21 cellular contexts compared by ENCODE assay signal in the genomic region with DNA sequence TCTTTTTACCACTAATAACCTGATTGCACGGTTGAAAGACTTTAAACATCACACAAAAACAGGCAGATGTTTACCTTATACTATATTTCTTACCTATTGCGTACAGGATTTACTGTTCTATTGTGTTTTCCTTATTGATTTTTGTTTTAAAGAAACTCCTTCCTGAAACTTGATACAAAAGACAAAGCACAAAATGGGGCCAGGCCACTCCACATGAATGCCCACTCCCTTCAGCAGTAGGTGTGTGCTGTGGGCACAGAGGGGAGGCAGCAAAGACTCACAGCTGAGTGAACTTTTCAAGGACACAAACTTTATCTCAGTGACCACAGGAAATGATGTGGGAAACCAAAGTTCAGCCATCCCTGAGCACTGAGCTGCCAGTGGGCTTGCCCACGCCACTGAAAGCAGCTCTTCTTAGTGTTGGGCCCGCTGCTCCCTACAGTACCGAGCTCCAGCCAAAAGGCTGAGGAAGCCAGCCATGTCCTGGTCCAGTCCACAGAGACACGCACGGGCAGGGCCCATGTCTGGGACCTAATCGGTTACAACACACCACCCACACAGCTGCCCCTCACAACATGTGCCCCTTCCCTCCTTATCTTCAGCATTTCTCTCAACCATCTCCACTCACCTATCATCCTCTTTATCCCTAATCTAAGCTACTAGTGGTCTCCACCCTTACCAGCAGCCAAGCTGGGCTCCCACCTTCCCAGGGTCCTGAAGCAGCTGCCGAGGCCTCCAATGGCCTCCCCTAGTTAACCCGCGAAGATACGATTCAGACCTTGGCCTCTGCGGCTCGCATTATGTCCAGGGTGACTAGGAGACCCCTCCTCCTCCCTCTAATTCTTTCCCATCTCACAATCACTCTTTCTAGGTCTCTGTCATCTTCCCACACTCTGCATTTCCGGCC. TPM values are rescaled to one million over a fixed set of nuclear protein-coding genes. Genes with fewer than 3 reads are reported as not detected.
DNase-seq lines count a peak whose midpoint lies in the region; ATAC-seq, FAIRE-seq and TF ChIP-seq lines count a peak whose summit lies in the region.
"Had no signal": no experiment of that assay in that cellular context is flagged by ENCODE, and none has a peak within 500 bp of the region (broad histone marks: within the 10 kb centered on the region; RNA-seq: fewer than 3 reads in every experiment).

No MANE protein-coding gene starts in this region.

- TF ChIP-seq POLR2A in K562 (conservative IDR thresholded peaks at IDR 0.05), result no peak
- TF ChIP-seq POLR2A in esophagus squamous epithelium (IDR thresholded peaks at IDR 0.05), result no peak

- H3K4me1 ChIP-seq in K562 (replicated peaks in 1 of 2; ENCODE audit: control insufficient read depth in 2 of 2, insufficient read depth in 2 of 2, low read length in 2 of 2) (peaks cover 18 to 28% of the 10 kb centered on the region in 2 experiments), neuronal stem cell (ENCODE audit: control insufficient read depth in 2 of 2, insufficient read depth in 1 of 2, low read depth in 1 of 2, low read length in 2 of 2) (peaks cover 0 to 1% of the 10 kb centered on the region in 2 donors), esophagus squamous epithelium (no peaks in the 10 kb centered on the region)
- H3K4me1 ChIP-seq: left lung, spleen, upper lobe of right lung had no signal

- DNase-seq in DMS153 treated with DMSO at 0.1 percent for 48 hours (lab: John Stamatoyannopoulos, UW; ENCODE audit: unreplicated experiment) (peak; percentile 35), NCI-H2107 (lab: John Stamatoyannopoulos, UW) (peak; percentile 47), K562 (ENCODE audit: extremely low read depth in 1 of 4, low spot score in 3 of 4) (no peak), neuronal stem cell (ENCODE audit: low spot score) (no peak), esophagus squamous epithelium (lab: John Stamatoyannopoulos, UW) (no peak)
- DNase-seq: activated CD8-positive, alpha-beta memory T cell treated with anti-CD3 and anti-CD28 coated beads, Interleukin-2, amount 50 U/mL, for 48 hours; activated effector memory CD4-positive, alpha-beta T cell treated with anti-CD3 and anti-CD28 coated beads, Interleukin-2, amount 50 U/mL, for 16 hours; CD8-positive, alpha-beta T cell; cortex of kidney; heart left ventricle; HFFc6; left lung; MG63; NCI-H1694 treated with DMSO at 0.1 percent for 48 hours; NCI-H524 treated with DMSO at 0.1 percent for 48 hours; Right ventricle myocardium superior; spleen; stimulated activated CD4-positive, alpha-beta T cell treated with anti-CD3 and anti-CD28 coated beads, Interleukin-4, amount 100 ng/mL, for 4 hours; upper lobe of right lung had no signal

- H3K79me1 ChIP-seq in neuronal stem cell (ENCODE audit: low read depth, low read length), result no peaks in the 10 kb centered on the region

- no peak overlapping the region for H3K4me3 ChIP-seq in K562
- no peak overlapping the region for H3K4me3 ChIP-seq in neuronal stem cell (ENCODE audit: low read length in 2 of 2)
- H3K4me3 ChIP-seq in esophagus squamous epithelium, result no peak overlapping the region
- H3K4me3 ChIP-seq: heart left ventricle, left lung, MG63, spleen, upper lobe of right lung had no signal

- H3K36me3 ChIP-seq in K562 (ENCODE audit: control insufficient read depth, insufficient read depth, low read length) (peaks cover 55% of the 10 kb centered on the region), neuronal stem cell (replicated peaks in 1 of 2; ENCODE audit: control insufficient read depth in 2 of 2, insufficient read depth in 2 of 2, low read length in 2 of 2) (no peaks in the 10 kb centered on the region), esophagus squamous epithelium (no peaks in the 10 kb centered on the region)
- H3K36me3 ChIP-seq: left lung, MG63, spleen, upper lobe of right lung had no signal

- peaks cover 49% of the 10 kb centered on the region for H3K79me2 ChIP-seq in K562 (ENCODE audit: control insufficient read depth, insufficient read depth, low read length)

- no peak overlapping the region for H3K14ac ChIP-seq in neuronal stem cell (ENCODE audit: low read length)

- H2AFZ ChIP-seq in K562 (ENCODE audit: low read depth, low read length), result no peak overlapping the region
- H2AFZ ChIP-seq in neuronal stem cell (ENCODE audit: low read length), result no peak overlapping the region

- H3K27ac ChIP-seq in K562 (ENCODE audit: extremely low read depth, low read depth, low read length) (no peak overlapping the region; the same call in 2 of the 3 replicates), neuronal stem cell (replicated peaks; ENCODE audit: low read length) (no peak overlapping the region), esophagus squamous epithelium (no peak overlapping the region)
- H3K27ac ChIP-seq: heart left ventricle, left lung, spleen, upper lobe of right lung had no signal

- H3K9ac ChIP-seq in K562 (ENCODE audit: insufficient read depth in 1 of 2, low read depth in 2 of 2, low read length in 2 of 2) (peak overlapping the region in 1 of 2 experiments; percentile 37; a peak in 2 of 4 replicates), neuronal stem cell (ENCODE audit: low read depth, low read length, poor library complexity) (peak overlapping the region; percentile 0)

- no peak for TF ChIP-seq EP300 in K562 (IDR thresholded peaks at IDR 0.05; ENCODE audit: low read length)

- ATAC-seq in K562 (no peak), HG02798 (IDR thresholded peaks at IDR 0.05; ENCODE audit: poor library complexity, unreplicated experiment) (no peak), GM21529 (IDR thresholded peaks at IDR 0.05; ENCODE audit: unreplicated experiment) (no peak)
- ATAC-seq: CD8-positive, alpha-beta T cell; heart left ventricle; left lung; upper lobe of right lung had no signal

- intact Hi-C loops in K562 (cut with micrococcal nuclease), result no loop called here
- intact Hi-C loops in esophagus squamous epithelium (cut with DNase I), result no loop called here

- H3K4me2 ChIP-seq in K562 (ENCODE audit: insufficient read depth, low read length) (no peak overlapping the region), neuronal stem cell (ENCODE audit: insufficient read depth, low read length, poor library complexity, severe bottlenecking) (no peak overlapping the region)

- peak overlapping the region; percentile 70 for H3K18ac ChIP-seq in neuronal stem cell (ENCODE audit: low read length)

- in situ Hi-C loops in K562 (cut with MboI), result no loop called here

- H3K4ac ChIP-seq in neuronal stem cell (ENCODE audit: low read length), result no peak overlapping the region

- no peaks in the 10 kb centered on the region for H3K9me1 ChIP-seq in K562 (ENCODE audit: control insufficient read depth, insufficient read depth, low read length)

- TF ChIP-seq RAD21 in K562 (CRISPR knock-in tag; conservative IDR thresholded peaks at IDR 0.05 in 1 of 2, IDR thresholded peaks at IDR 0.05 in 1 of 2), result no peak

- H3K27me3 ChIP-seq in K562 (ENCODE audit: control insufficient read depth in 2 of 2, insufficient read depth in 2 of 2, low read length in 2 of 2) (no peaks in the 10 kb centered on the region), neuronal stem cell (ENCODE audit: control insufficient read depth in 3 of 3, insufficient read depth in 3 of 3, low read depth in 1 of 3, low read length in 3 of 3) (no peaks in the 10 kb centered on the region), esophagus squamous epithelium (no peaks in the 10 kb centered on the region)
- H3K27me3 ChIP-seq: heart left ventricle, left lung, MG63, upper lobe of right lung had no signal

- POLR2A ChIA-PET in K562 (lab: Yijun Ruan, JAX), result interaction anchor here (1.1 to 2.3 kb wide), 2 partner anchors 9 to 10 kb away, joined by 3 to 13 read pairs; no protein-coding TSS in a partner anchor

- 91% methylated on average over 14 of the region's 15 CpGs for WGBS in K562 (ENCODE audit: insufficient coverage, low coverage, missing lambda C conversion rate)
- no CpG with 5 or more reads among the region's 15 CpGs for WGBS in neuronal stem cell (ENCODE audit: extremely low coverage in 2 of 2, insufficient read length in 2 of 2, insufficient replicate concordance in 1 of 2), 2 donors
- WGBS in esophagus squamous epithelium, 2 donors, result 90 to 94% methylated on average over 15 of the region's 15 CpGs

- no peaks in the 10 kb centered on the region for H4K20me1 ChIP-seq in K562 (replicated peaks; ENCODE audit: control insufficient read depth, insufficient read depth, low read length)

- no peak overlapping the region for H2BK15ac ChIP-seq in neuronal stem cell (ENCODE audit: low read length)

- no peak overlapping the region for H2BK120ac ChIP-seq in neuronal stem cell (ENCODE audit: low read depth, low read length)

- no peak overlapping the region for H4K8ac ChIP-seq in neuronal stem cell (ENCODE audit: low read depth, low read length)

- H4K91ac ChIP-seq in neuronal stem cell (ENCODE audit: low read depth, low read length, poor library complexity), result no peak overlapping the region

- H2AK5ac ChIP-seq in neuronal stem cell (ENCODE audit: low read depth, low read length), result no peak overlapping the region

- CTCF ChIA-PET in K562 (lab: Yijun Ruan, JAX; ENCODE audit: low intra/inter-chr PET ratio), result no interaction called here

- H3K23ac ChIP-seq in neuronal stem cell (ENCODE audit: low read depth, low read length, poor library complexity), result peak overlapping the region; percentile 10

- no TSS peak for BruUV-seq in K562 (replicated peaks; lab: Mats Ljungman, UMichigan)

- H3K9me3 ChIP-seq in K562 (replicated peaks; ENCODE audit: control insufficient read depth, insufficient read depth, low read depth, low read length) (no peaks in the 10 kb centered on the region; the same call in 1 of the 2 replicates), neuronal stem cell (replicated peaks in 1 of 2; ENCODE audit: control insufficient read depth in 2 of 2, insufficient read depth in 1 of 2, low read depth in 1 of 2, low read length in 2 of 2) (no peaks in the 10 kb centered on the region), esophagus squamous epithelium (no peaks in the 10 kb centered on the region)
- H3K9me3 ChIP-seq: heart left ventricle, left lung, MG63, spleen, upper lobe of right lung had no signal

- FAIRE-seq in K562 (lab: Jason Lieb, UNC), result peak; percentile 56

- no peak for TF ChIP-seq CTCF in K562 (IDR thresholded peaks at IDR 0.05 in 2 of 3, conservative IDR thresholded peaks at IDR 0.05 in 1 of 3; ENCODE audit: insufficient read depth in 2 of 3, low read depth in 1 of 3, low read length in 3 of 3)
- TF ChIP-seq CTCF in esophagus squamous epithelium (IDR thresholded peaks at IDR 0.05), result no peak

- no peak overlapping the region for H2BK12ac ChIP-seq in neuronal stem cell (ENCODE audit: low read length)

- H2BK5ac ChIP-seq in neuronal stem cell (ENCODE audit: low read length), result no peak overlapping the region

RNA-seq across cellular contexts. Expression of a gene that starts 39.5 kb away (rescaled TPM):
- 82.8 and 92.7 TPM in 2 replicates for total RNA-seq in K562 (2011; cell fraction: chromatin; rRNA removed; ENCODE audit: low replicate concordance)
- 45.1 and 54.2 TPM in 2 replicates for total RNA-seq in K562 (2011; cell fraction: nucleolus; rRNA removed)
- total RNA-seq in K562 (2011; cell fraction: nucleoplasm; rRNA removed), result 55.9 and 62.3 TPM in 2 replicates
- total RNA-seq in K562 (2014; rRNA removed) (8.0 and 14.3 TPM in 2 replicates), K562 (2014; rRNA removed; fragmentation: Illumina TruSeq; extraction: Trizol) (8.3 and 8.5 TPM in 2 replicates), K562 (2015; rRNA removed; fragmentation: Illumina TruSeq; extraction: Trizol) (10.6 and 11.7 TPM in 2 replicates), K562 (2021) (16.5 and 20.4 TPM in 2 replicates), esophagus squamous epithelium (1 to 10 TPM in 3 of 4 donors, under 1 TPM in 1; 0.99 to 3.6 (median 2.6) TPM)
- polyA plus RNA-seq in K562 (2011; rRNA removed) (12.5 and 13.3 TPM in 2 replicates), K562 (2014; fragmentation: Illumina TruSeq; extraction: Trizol) (11.1 and 11.5 TPM in 2 replicates), K562 (2014; fragmentation: Nextera tagmentation; extraction: Ambion mirVana) (1 to 10 TPM; 1.1 to 1.4 TPM), K562 (2014; rRNA removed) (7.2 and 11.6 TPM in 2 replicates)
- polyA plus RNA-seq in K562 (2011; cell fraction: cytosol; rRNA removed), result 6.8 and 7.9 TPM in 2 replicates
- 27.2 and 32.0 TPM in 2 replicates for polyA plus RNA-seq in K562 (2011; cell fraction: nucleus; rRNA removed)
- polyA plus RNA-seq in K562 (2012), result 13.5 and 17.6 TPM in 2 replicates
- polyA minus RNA-seq in K562 (2011; rRNA and poly(A)+ RNA removed), result 20.5 and 32.2 TPM in 2 replicates
- polyA minus RNA-seq in K562 (2011; cell fraction: cytosol; rRNA and poly(A)+ RNA removed), result 11.3 and 13.2 TPM in 2 replicates
- 30.6 and 44.5 TPM in 2 replicates for polyA minus RNA-seq in K562 (2011; cell fraction: nucleus; rRNA and poly(A)+ RNA removed)
- 4.0 TPM for polyA plus RNA-seq in neuronal stem cell (2013, experiment 1 of 2)
- polyA plus RNA-seq in neuronal stem cell (2013, experiment 2 of 2), result 4.3 TPM

RNA-seq across cellular contexts. Expression of a gene that starts 40.4 kb away (rescaled TPM):
- total RNA-seq in K562 (2011; cell fraction: chromatin; rRNA removed; ENCODE audit: low replicate concordance), result 24.6 and 59.2 TPM in 2 replicates
- 15.5 and 17.4 TPM in 2 replicates for total RNA-seq in K562 (2011; cell fraction: nucleolus; rRNA removed)
- 27.4 and 33.8 TPM in 2 replicates for total RNA-seq in K562 (2011; cell fraction: nucleoplasm; rRNA removed)
- total RNA-seq in K562 (2014; rRNA removed) (7.3 and 8.1 TPM in 2 replicates), K562 (2014; rRNA removed; fragmentation: Illumina TruSeq; extraction: Trizol) (16.6 and 18.7 TPM in 2 replicates), K562 (2015; rRNA removed; fragmentation: Illumina TruSeq; extraction: Trizol) (11.8 and 12.3 TPM in 2 replicates), K562 (2021) (19.2 and 19.6 TPM in 2 replicates), esophagus squamous epithelium (10 to 100 TPM; 10.7 to 21.2 (median 14.4) TPM)
- polyA plus RNA-seq in K562 (2011; rRNA removed) (9.9 and 17.2 TPM in 2 replicates), K562 (2014; fragmentation: Illumina TruSeq; extraction: Trizol) (9.3 and 11.2 TPM in 2 replicates), K562 (2014; fragmentation: Nextera tagmentation; extraction: Ambion mirVana) (10 to 100 TPM; 16.3 to 19.1 TPM), K562 (2014; rRNA removed) (7.4 and 8.2 TPM in 2 replicates)
- polyA plus RNA-seq in K562 (2011; cell fraction: cytosol; rRNA removed), result 2.0 and 6.6 TPM in 2 replicates
- 7.9 and 8.6 TPM in 2 replicates for polyA plus RNA-seq in K562 (2011; cell fraction: nucleus; rRNA removed)
- 6.5 and 12.9 TPM in 2 replicates for polyA plus RNA-seq in K562 (2012)
- 22.2 and 25.3 TPM in 2 replicates for polyA minus RNA-seq in K562 (2011; rRNA and poly(A)+ RNA removed)
- 7.9 and 8.8 TPM in 2 replicates for polyA minus RNA-seq in K562 (2011; cell fraction: cytosol; rRNA and poly(A)+ RNA removed)
- polyA minus RNA-seq in K562 (2011; cell fraction: nucleus; rRNA and poly(A)+ RNA removed), result 12.7 and 22.5 TPM in 2 replicates
- polyA plus RNA-seq in neuronal stem cell (2013, experiment 1 of 2), result 11.8 TPM
- polyA plus RNA-seq in neuronal stem cell (2013, experiment 2 of 2), result 12.4 TPM

RNA-seq across cellular contexts. Expression of a gene that starts 52.7 kb away (rescaled TPM):
- 5.7 and 21.4 TPM in 2 replicates for total RNA-seq in K562 (2011; cell fraction: chromatin; rRNA removed; ENCODE audit: low replicate concordance)
- total RNA-seq in K562 (2011; cell fraction: nucleolus; rRNA removed), result 4.5 and 7.4 TPM in 2 replicates
- 11.3 and 17.3 TPM in 2 replicates for total RNA-seq in K562 (2011; cell fraction: nucleoplasm; rRNA removed)
- total RNA-seq in K562 (2014; rRNA removed) (5.7 TPM in 2 replicates), K562 (2014; rRNA removed; fragmentation: Illumina TruSeq; extraction: Trizol) (8.6 and 9.4 TPM in 2 replicates), K562 (2015; rRNA removed; fragmentation: Illumina TruSeq; extraction: Trizol) (8.1 and 8.5 TPM in 2 replicates), K562 (2021) (6.0 and 6.1 TPM in 2 replicates), esophagus squamous epithelium (10 to 100 TPM in 1 of 4 donors, 1 to 10 TPM in 3; 6.3 to 11.8 (median 8.5) TPM)
- polyA plus RNA-seq in K562 (2011; rRNA removed) (8.9 and 10.3 TPM in 2 replicates), K562 (2014; fragmentation: Illumina TruSeq; extraction: Trizol) (7.1 and 8.2 TPM in 2 replicates), K562 (2014; fragmentation: Nextera tagmentation; extraction: Ambion mirVana) (1 to 10 TPM; 3.4 to 3.9 TPM), K562 (2014; rRNA removed) (4.9 and 5.0 TPM in 2 replicates)
- 2.4 and 5.3 TPM in 2 replicates for polyA plus RNA-seq in K562 (2011; cell fraction: cytosol; rRNA removed)
- 3.2 and 4.1 TPM in 2 replicates for polyA plus RNA-seq in K562 (2011; cell fraction: nucleus; rRNA removed)
- 5.2 and 5.7 TPM in 2 replicates for polyA plus RNA-seq in K562 (2012)
- 16.2 and 17.5 TPM in 2 replicates for polyA minus RNA-seq in K562 (2011; rRNA and poly(A)+ RNA removed)
- polyA minus RNA-seq in K562 (2011; cell fraction: cytosol; rRNA and poly(A)+ RNA removed), result 5.3 and 7.8 TPM in 2 replicates
- 3.1 and 5.4 TPM in 2 replicates for polyA minus RNA-seq in K562 (2011; cell fraction: nucleus; rRNA and poly(A)+ RNA removed)
- 16.2 TPM for polyA plus RNA-seq in neuronal stem cell (2013, experiment 1 of 2)
- polyA plus RNA-seq in neuronal stem cell (2013, experiment 2 of 2), result 15.9 TPM

Comparison
In these comparisons a context has a peak if more than half of its experiments do, and no peak if none do; other contexts are left out.
1. DNase-seq: peak in DMS153 treated with DMSO at 0.1 percent for 48 hours (single experiment) and NCI-H2107 (single experiment); none in K562 (0 of 4), neuronal stem cell (single experiment) and esophagus squamous epithelium (single experiment).